ENCODE assay signal across 12 cellular contexts in genomic region chr15:55277715-55278114, GRCh38. TPM values are rescaled to one million over a fixed set of nuclear protein-coding genes. Genes with fewer than 3 reads are reported as not detected.
A peak's percentile ranks its signal among the peaks of the same experiment; 100 is the strongest.
DNase-seq lines count a peak whose midpoint lies in the region; ATAC-seq, FAIRE-seq and TF ChIP-seq lines count a peak whose summit lies in the region.
"Had no signal": no experiment of that assay in that cellular context is flagged by ENCODE, and none has a peak within 500 bp of the region (broad histone marks: within the 10 kb centered on the region; RNA-seq: fewer than 3 reads in every experiment).

No MANE protein-coding gene starts in this region.

- H3K79me2 ChIP-seq in H1 (ENCODE audit: control insufficient read depth in 1 of 2, insufficient read depth in 2 of 2, low read length in 2 of 2) (no peaks in the 10 kb centered on the region), neural progenitor cell (ENCODE audit: low read depth) (no peaks in the 10 kb centered on the region)

- no peak overlapping the region for H2BK120ac ChIP-seq in H1 (replicated peaks; ENCODE audit: low read depth, low read length)

- H3F3A ChIP-seq in neural progenitor cell (ENCODE audit: low read depth): no peaks in the 10 kb centered on the region

- no peak overlapping the region for H2BK15ac ChIP-seq in H1 (ENCODE audit: low read length)

- intact Hi-C loops in stomach (cut with DNase I; ENCODE audit: low total_unique reads): no loop called here

- H2AFZ ChIP-seq in H1 (ENCODE audit: low read length) (no peak overlapping the region), neural progenitor cell (replicated peaks) (no peak overlapping the region)

- no peak for TF ChIP-seq POLR2A in H1 (IDR thresholded peaks at IDR 0.05; ENCODE audit: control extremely low read depth in 1 of 2, low read depth in 2 of 2, low read length in 2 of 2)
- TF ChIP-seq POLR2A in stomach (IDR thresholded peaks at IDR 0.05): no peak

- no peak overlapping the region for H2BK20ac ChIP-seq in H1 (ENCODE audit: low read length)

- H2AK5ac ChIP-seq in H1 (ENCODE audit: low read depth, low read length): no peak overlapping the region

- H4K8ac ChIP-seq in H1 (ENCODE audit: extremely low read depth, insufficient read depth, low read length): no peak overlapping the region

- H3K4me1 ChIP-seq in H1 (replicated peaks in 1 of 4; ENCODE audit: control insufficient read depth in 3 of 4, insufficient read depth in 4 of 4, low read length in 3 of 4) (no peaks in the 10 kb centered on the region), stomach (peaks cover 37 to 80% (median 46%) of the 10 kb centered on the region in 4 donors), neural progenitor cell (no peaks in the 10 kb centered on the region)

- no peak overlapping the region for H4K91ac ChIP-seq in H1 (replicated peaks; ENCODE audit: insufficient read length, low read length)

- no peak overlapping the region for H2BK5ac ChIP-seq in H1 (ENCODE audit: low read depth, low read length)

- H3K14ac ChIP-seq in H1 (ENCODE audit: insufficient read length): peak overlapping the region; percentile 66

- H3K9ac ChIP-seq in H1 (replicated peaks in 1 of 4; ENCODE audit: extremely low read depth in 1 of 4, low read depth in 3 of 4, low read length in 3 of 4) (no peak overlapping the region), neural progenitor cell (no peak overlapping the region)

- H3K4me3 Mint-ChIP-seq in activated CD8-positive, alpha-beta memory T cell treated with anti-CD3 and anti-CD28 coated beads, Interleukin-2, amount 10 ng/mL, durations not matched to agents 7 days and 5 days: peak overlapping the region; percentile 66
- H3K4me3 Mint-ChIP-seq in T-helper 2 cell treated with Interferon-gamma antibody and Interleukin-4, amounts not matched to agents 5 μg/mL and 100 μg/mL, for 36 hours: peak overlapping the region; percentile 76
- H3K4me3 Mint-ChIP-seq in neural progenitor cell: no peak overlapping the region

- no peak overlapping the region for H3K18ac ChIP-seq in H1 (ENCODE audit: extremely low read depth, low read length)

- ATAC-seq in activated CD8-positive, alpha-beta memory T cell treated with anti-CD3 and anti-CD28 coated beads, Interleukin-2, amount 10 ng/mL, durations not matched to agents 7 days and 5 days: no peak

- H3K23me2 ChIP-seq in H1 (ENCODE audit: low read depth, low read length): no peaks in the 10 kb centered on the region

- DNase-seq in activated CD8-positive, alpha-beta memory T cell treated with anti-CD3 and anti-CD28 coated beads, Interleukin-2, amount 10 ng/mL, durations not matched to agents 7 days and 5 days: no peak
- DNase-seq in activated CD8-positive, alpha-beta memory T cell treated with anti-CD3 and anti-CD28 coated beads, Interleukin-2, amount 50 U/mL, for 4 hours: no peak
- DNase-seq in T-helper 2 cell treated with Interferon-gamma antibody and Interleukin-4, amounts not matched to agents 5 μg/mL and 100 μg/mL, for 36 hours (ENCODE audit: low spot score): no peak
- DNase-seq in H1 (ENCODE audit: low read depth in 1 of 2, low spot score in 2 of 2) (no peak), stomach (no peak), SK-N-DZ (ENCODE audit: low spot score) (no peak), neural progenitor cell (ENCODE audit: low spot score) (no peak), AG08395 (ENCODE audit: low spot score) (no peak)
- DNase-seq: dorsolateral prefrontal cortex, H7, hippocampal formation, SHP77 treated with DMSO at 0.1 percent for 48 hours had no signal

- no peaks in the 10 kb centered on the region for H3K9me3 Mint-ChIP-seq in activated CD8-positive, alpha-beta memory T cell treated with anti-CD3 and anti-CD28 coated beads, Interleukin-2, amount 10 ng/mL, durations not matched to agents 7 days and 5 days (ENCODE audit: low read depth)
- H3K9me3 Mint-ChIP-seq in T-helper 2 cell treated with Interferon-gamma antibody and Interleukin-4, amounts not matched to agents 5 μg/mL and 100 μg/mL, for 36 hours: peaks cover 10% of the 10 kb centered on the region
- H3K9me3 Mint-ChIP-seq in neural progenitor cell: peaks cover under 1% of the 10 kb centered on the region

- TF ChIP-seq EP300 in H1 (IDR thresholded peaks at IDR 0.05; ENCODE audit: borderline replicate concordance in 1 of 2, low read depth in 2 of 2, low read length in 2 of 2): no peak
- TF ChIP-seq EP300 in stomach (IDR thresholded peaks at IDR 0.05): no peak

- H3K36me3 ChIP-seq in H1 (ENCODE audit: control insufficient read depth in 2 of 4, insufficient read depth in 4 of 4, low read length in 3 of 4): no peaks in the 10 kb centered on the region
- H3K36me3 ChIP-seq in stomach: no peaks in the 10 kb centered on the region
- no peaks in the 10 kb centered on the region for H3K36me3 ChIP-seq in neural progenitor cell

- no peaks in the 10 kb centered on the region for H4K20me1 ChIP-seq in H1 (replicated peaks in 1 of 2; ENCODE audit: control insufficient read depth in 1 of 2, insufficient read depth in 2 of 2, low read length in 2 of 2)
- H4K20me1 ChIP-seq in neural progenitor cell (ENCODE audit: low read depth): no peaks in the 10 kb centered on the region

- peak overlapping the region; percentile 99 for H3K27ac Mint-ChIP-seq in activated CD8-positive, alpha-beta memory T cell treated with anti-CD3 and anti-CD28 coated beads, Interleukin-2, amount 10 ng/mL, durations not matched to agents 7 days and 5 days
- peak overlapping the region; percentile 96 for H3K27ac Mint-ChIP-seq in T-helper 2 cell treated with Interferon-gamma antibody and Interleukin-4, amounts not matched to agents 5 μg/mL and 100 μg/mL, for 36 hours
- no peak overlapping the region for H3K27ac Mint-ChIP-seq in neural progenitor cell

- TF ChIP-seq CTCF in H1 (IDR thresholded peaks at IDR 0.05; ENCODE audit: control extremely low read depth in 1 of 3, insufficient read depth in 1 of 3, low read depth in 1 of 3, low read length in 3 of 3) (no peak), stomach (IDR thresholded peaks at IDR 0.05) (no peak), neural progenitor cell (IDR thresholded peaks at IDR 0.05) (no peak)

- H3K27ac ChIP-seq in H1 (ENCODE audit: low read depth, low read length) (no peak overlapping the region), stomach (peak overlapping the region in 4 of 5 donors; percentile 35 to 66 (median 44)), neural progenitor cell (no peak overlapping the region)
- H3K27ac ChIP-seq: dorsolateral prefrontal cortex had no signal

- CTCF ChIA-PET in activated CD8-positive, alpha-beta memory T cell treated with anti-CD3 and anti-CD28 coated beads, Interleukin-2, amount 10 ng/mL, durations not matched to agents 7 days and 5 days (lab: Charles Lee): interaction anchor here (0.6 to 3.4 kb wide), 7 partner anchors 10 to 471 kb away, joined by 3 to 14 read pairs (median 7); no protein-coding TSS in a partner anchor
- CTCF ChIA-PET in H1 (lab: Charles Lee; ENCODE audit: partially characterized antibody): no interaction called here

- H3K4me1 Mint-ChIP-seq in activated CD8-positive, alpha-beta memory T cell treated with anti-CD3 and anti-CD28 coated beads, Interleukin-2, amount 10 ng/mL, durations not matched to agents 7 days and 5 days: peaks cover 86% of the 10 kb centered on the region
- H3K4me1 Mint-ChIP-seq in T-helper 2 cell treated with Interferon-gamma antibody and Interleukin-4, amounts not matched to agents 5 μg/mL and 100 μg/mL, for 36 hours (ENCODE audit: low read depth): peaks cover 75% of the 10 kb centered on the region
- no peaks in the 10 kb centered on the region for H3K4me1 Mint-ChIP-seq in neural progenitor cell

- no peak for TF ChIP-seq RAD21 in H1 (IDR thresholded peaks at IDR 0.05 in 1 of 2, conservative IDR thresholded peaks at IDR 0.05 in 1 of 2; ENCODE audit: low read depth in 2 of 2, low read length in 2 of 2)

- H3K56ac ChIP-seq in H1 (replicated peaks; ENCODE audit: insufficient read length, low read depth, low read length): no peak overlapping the region

- no peak overlapping the region for H3K23ac ChIP-seq in H1 (ENCODE audit: insufficient read length)

- H3K4me2 ChIP-seq in H1 (ENCODE audit: insufficient read depth in 1 of 2, low read depth in 2 of 2, low read length in 2 of 2) (no peak overlapping the region), neural progenitor cell (no peak overlapping the region)

- H4K5ac ChIP-seq in H1 (ENCODE audit: insufficient read length, low read depth, low read length): no peak overlapping the region

- no peak overlapping the region for H3K4ac ChIP-seq in H1 (replicated peaks; ENCODE audit: insufficient read length, low read depth, low read length)

- peaks cover 51% of the 10 kb centered on the region for H3K36me3 Mint-ChIP-seq in activated CD8-positive, alpha-beta memory T cell treated with anti-CD3 and anti-CD28 coated beads, Interleukin-2, amount 10 ng/mL, durations not matched to agents 7 days and 5 days
- peaks cover 40% of the 10 kb centered on the region for H3K36me3 Mint-ChIP-seq in T-helper 2 cell treated with Interferon-gamma antibody and Interleukin-4, amounts not matched to agents 5 μg/mL and 100 μg/mL, for 36 hours (ENCODE audit: low read depth)
- H3K36me3 Mint-ChIP-seq in neural progenitor cell: peaks cover 2% of the 10 kb centered on the region

- H3K9me3 ChIP-seq in H1 (ENCODE audit: insufficient read depth in 2 of 2, low read depth in 1 of 2, low read length in 1 of 2) (no peaks in the 10 kb centered on the region), stomach (no peaks in the 10 kb centered on the region), neural progenitor cell (ENCODE audit: low read depth) (no peaks in the 10 kb centered on the region)

- no peak overlapping the region for H3K4me3 ChIP-seq in H1 (ENCODE audit: extremely low read depth in 1 of 4, insufficient read depth in 2 of 4, low read depth in 3 of 4, low read length in 4 of 4)
- no peak overlapping the region for H3K4me3 ChIP-seq in stomach
- no peak overlapping the region for H3K4me3 ChIP-seq in neural progenitor cell
- H3K4me3 ChIP-seq: dorsolateral prefrontal cortex had no signal

- no peaks in the 10 kb centered on the region for H3K79me1 ChIP-seq in H1 (ENCODE audit: low read depth, low read length)

- 80% methylated on average over 2 of the region's 2 CpGs; no CpG with 5 or more reads in 1 of the 2 experiments for WGBS in H1 (ENCODE audit: extremely low coverage in 1 of 2, insufficient coverage in 1 of 2, insufficient read length in 1 of 2, insufficient replicate concordance in 2 of 2, low coverage in 1 of 2, low lambda C conversion rate in 2 of 2, missing lambda C conversion rate in 1 of 2), 2 experiments
- 59 to 78% (median 77%) methylated on average over 2 of the region's 2 CpGs for WGBS in stomach, 5 donors

- no peaks in the 10 kb centered on the region for H3K27me3 Mint-ChIP-seq in activated CD8-positive, alpha-beta memory T cell treated with anti-CD3 and anti-CD28 coated beads, Interleukin-2, amount 10 ng/mL, durations not matched to agents 7 days and 5 days
- H3K27me3 Mint-ChIP-seq in T-helper 2 cell treated with Interferon-gamma antibody and Interleukin-4, amounts not matched to agents 5 μg/mL and 100 μg/mL, for 36 hours (ENCODE audit: low read depth): no peaks in the 10 kb centered on the region
- H3K27me3 Mint-ChIP-seq in neural progenitor cell (ENCODE audit: insufficient read depth, low read depth): no peaks in the 10 kb centered on the region

- no peak for FAIRE-seq in H1 (lab: Jason Lieb, UNC)

- no peak overlapping the region for H2BK12ac ChIP-seq in H1 (ENCODE audit: low read depth, low read length)

- POLR2A ChIA-PET in H1 (lab: Charles Lee; ENCODE audit: partially characterized antibody): no interaction called here

- H3K27me3 ChIP-seq in H1 (replicated peaks in 1 of 4; ENCODE audit: control insufficient read depth in 3 of 4, extremely low read depth in 1 of 4, insufficient read depth in 3 of 4, low read length in 3 of 4): no peaks in the 10 kb centered on the region
- no peaks in the 10 kb centered on the region for H3K27me3 ChIP-seq in stomach
- H3K27me3 ChIP-seq in neural progenitor cell: no peaks in the 10 kb centered on the region
- H3K27me3 ChIP-seq: dorsolateral prefrontal cortex had no signal

RNA-seq across cellular contexts. Expression of gene RAB27A, which starts 11.9 kb away (rescaled TPM):
- 100 to 1,000 TPM; 136 to 149 TPM for total RNA-seq in activated CD8-positive, alpha-beta memory T cell treated with anti-CD3 and anti-CD28 coated beads, Interleukin-2, amount 10 ng/mL, durations not matched to agents 7 days and 5 days
- total RNA-seq in H1 (2021; fragmentation: NEBNext Ultra II Directional; extraction: Animal tissue kit (Norgen Biotek cat#: 25700)): 6.5 and 7.5 TPM in 2 replicates
- polyA plus RNA-seq in H1 (2011; rRNA removed) (1.3 and 2.3 TPM in 2 replicates), stomach (100 to 1,000 TPM in 1 of 3 donors, 10 to 100 TPM in 2; 19.0 to 146 (median 59.5) TPM)
- 3.8 TPM for polyA plus RNA-seq in H1 (2011; cell fraction: cytosol; rRNA removed)
- 1.4 TPM for polyA plus RNA-seq in H1 (2011; cell fraction: nucleus; rRNA removed)
- 3.4 to 4.8 TPM (median 4.3 TPM) in 4 replicates for polyA plus RNA-seq in H1 (2012, experiment 1 of 2)
- 0.20 TPM for polyA plus RNA-seq in H1 (2012, experiment 2 of 2)
- 3.5 TPM for polyA plus RNA-seq in H1 (2013, experiment 1 of 2)
- 3.6 TPM for polyA plus RNA-seq in H1 (2013, experiment 2 of 2)
- 0.73 and 2.8 TPM in 2 replicates for polyA minus RNA-seq in H1 (2011; rRNA and poly(A)+ RNA removed)
- polyA minus RNA-seq in H1 (2011; cell fraction: cytosol; rRNA and poly(A)+ RNA removed): 4.4 TPM
- polyA minus RNA-seq in H1 (2011; cell fraction: nucleus; rRNA and poly(A)+ RNA removed): 0.60 TPM
- total RNA-seq in stomach (10 to 100 TPM in 4 of 5 donors, 1 to 10 TPM in 1; 4.3 to 78.4 (median 56.7) TPM), neural progenitor cell (ENCODE audit: low replicate concordance) (2.3 and 3.6 TPM in 2 replicates)
- 1.1 and 1.2 TPM in 2 replicates for polyA plus RNA-seq in SK-N-DZ (2014; cell fraction: cytosol; rRNA removed)
- 0.84 and 2.1 TPM in 2 replicates for polyA plus RNA-seq in SK-N-DZ (2014; cell fraction: nucleus; rRNA removed)

RNA-seq across cellular contexts. Expression of gene PIGBOS1, which starts 41.2 kb away (rescaled TPM):
- total RNA-seq in activated CD8-positive, alpha-beta memory T cell treated with anti-CD3 and anti-CD28 coated beads, Interleukin-2, amount 10 ng/mL, durations not matched to agents 7 days and 5 days: 10 to 100 TPM; 13.2 to 14.3 TPM
- total RNA-seq in H1 (2021; fragmentation: NEBNext Ultra II Directional; extraction: Animal tissue kit (Norgen Biotek cat#: 25700)): 7.8 and 9.0 TPM in 2 replicates
- polyA plus RNA-seq in H1 (2011; rRNA removed) (12.3 and 16.7 TPM in 2 replicates), stomach (10 to 100 TPM; 21.2 to 28.8 (median 23.8) TPM)
- polyA plus RNA-seq in H1 (2011; cell fraction: cytosol; rRNA removed): 23.1 TPM
- polyA plus RNA-seq in H1 (2011; cell fraction: nucleus; rRNA removed): 2.9 TPM
- 8.2 to 12.1 TPM (median 10.4 TPM) in 4 replicates for polyA plus RNA-seq in H1 (2012, experiment 1 of 2)
- 14.4 TPM for polyA plus RNA-seq in H1 (2012, experiment 2 of 2)
- polyA plus RNA-seq in H1 (2013, experiment 1 of 2): 11.5 TPM
- 11.5 TPM for polyA plus RNA-seq in H1 (2013, experiment 2 of 2)
- polyA minus RNA-seq in H1 (2011; rRNA and poly(A)+ RNA removed): 1.5 and 1.8 TPM in 2 replicates
- 2.8 TPM for polyA minus RNA-seq in H1 (2011; cell fraction: cytosol; rRNA and poly(A)+ RNA removed)
- 3.4 TPM for polyA minus RNA-seq in H1 (2011; cell fraction: nucleus; rRNA and poly(A)+ RNA removed)
- total RNA-seq in stomach (10 to 100 TPM in 3 of 5 donors, 1 to 10 TPM in 2; 7.0 to 12.7 (median 11.2) TPM), neural progenitor cell (ENCODE audit: low replicate concordance) (12.3 and 25.0 TPM in 2 replicates)
- 24.2 and 41.7 TPM in 2 replicates for polyA plus RNA-seq in SK-N-DZ (2014; cell fraction: cytosol; rRNA removed)
- polyA plus RNA-seq in SK-N-DZ (2014; cell fraction: nucleus; rRNA removed): 6.5 and 36.2 TPM in 2 replicates

RNA-seq across cellular contexts. Expression of gene PIGB, which starts 41.3 kb away (rescaled TPM):
- total RNA-seq in activated CD8-positive, alpha-beta memory T cell treated with anti-CD3 and anti-CD28 coated beads, Interleukin-2, amount 10 ng/mL, durations not matched to agents 7 days and 5 days: 10 to 100 TPM; 29.8 to 31.2 TPM
- 4.3 and 6.1 TPM in 2 replicates for total RNA-seq in H1 (2021; fragmentation: NEBNext Ultra II Directional; extraction: Animal tissue kit (Norgen Biotek cat#: 25700))
- polyA plus RNA-seq in H1 (2011; rRNA removed) (3.9 and 11.7 TPM in 2 replicates), stomach (10 to 100 TPM in 1 of 3 donors, 1 to 10 TPM in 2; 6.3 to 12.8 (median 9.2) TPM)
- polyA plus RNA-seq in H1 (2011; cell fraction: cytosol; rRNA removed): 5.9 TPM
- polyA plus RNA-seq in H1 (2011; cell fraction: nucleus; rRNA removed): 3.5 TPM
- polyA plus RNA-seq in H1 (2012, experiment 1 of 2): 3.2 to 5.7 TPM (median 3.9 TPM) in 4 replicates
- 0.96 TPM for polyA plus RNA-seq in H1 (2012, experiment 2 of 2)
- 5.7 TPM for polyA plus RNA-seq in H1 (2013, experiment 1 of 2)
- 6.2 TPM for polyA plus RNA-seq in H1 (2013, experiment 2 of 2)
- 4.0 and 8.5 TPM in 2 replicates for polyA minus RNA-seq in H1 (2011; rRNA and poly(A)+ RNA removed)
- 1.5 TPM for polyA minus RNA-seq in H1 (2011; cell fraction: cytosol; rRNA and poly(A)+ RNA removed)
- polyA minus RNA-seq in H1 (2011; cell fraction: nucleus; rRNA and poly(A)+ RNA removed): 10.4 TPM
- total RNA-seq in stomach (10 to 100 TPM in 2 of 5 donors, 1 to 10 TPM in 2, under 1 TPM in 1; 0.58 to 21.2 (median 5.3) TPM), neural progenitor cell (ENCODE audit: low replicate concordance) (15.6 and 18.7 TPM in 2 replicates)
- 4.8 and 7.1 TPM in 2 replicates for polyA plus RNA-seq in SK-N-DZ (2014; cell fraction: cytosol; rRNA removed)
- polyA plus RNA-seq in SK-N-DZ (2014; cell fraction: nucleus; rRNA removed): 9.8 and 12.9 TPM in 2 replicates

Comparison
In these comparisons a context has a peak if more than half of its experiments do, and no peak if none do; other contexts are left out.
1. H3K27ac ChIP-seq: peak in stomach (4 of 5); none in H1 (single experiment) and neural progenitor cell (single experiment).